31 cellular contexts compared by ENCODE assay signal in genomic region chrX:79708581-79708980, GRCh38.
"Had no signal": no experiment of that assay in that cellular context is flagged by ENCODE, and none has a peak within 500 bp of the region (broad histone marks: within the 10 kb centered on the region; RNA-seq: fewer than 3 reads in every experiment).

No MANE protein-coding gene starts in this region.

- H3K9me3 ChIP-seq: adrenal gland, ascending aorta, body of pancreas, breast epithelium had no signal

- ATAC-seq: activated naive CD4-positive, alpha-beta T cell treated with anti-CD3 and anti-CD28 coated beads, Interleukin-2, amount 50 U/mL, for 72 hours; activated naive CD8-positive, alpha-beta T cell treated with anti-CD3 and anti-CD28 coated beads, Interleukin-2, amount 50 U/mL, for 24 hours; activated T-cell treated with anti-CD3 and anti-CD28 coated beads, Interleukin-2, amount 50 U/mL, for 4 hours; activated T-cell treated with anti-CD3 and anti-CD28 coated beads, Interleukin-2, amount 50 U/mL, for 72 hours; activated T-helper 17 cell treated with anti-CD3 and anti-CD28 coated beads, Interleukin-2, amount 50 U/mL, for 72 hours; body of pancreas had no signal

- H3K36me3 ChIP-seq: adrenal gland, ascending aorta, brain microvascular endothelial cell, breast epithelium, cardiac muscle cell had no signal

- H3K4me3 ChIP-seq: adrenal gland, ascending aorta, body of pancreas, breast epithelium, cardiac muscle cell had no signal

- H3K27ac ChIP-seq: adrenal gland, ascending aorta, body of pancreas, brain microvascular endothelial cell, breast epithelium, cardiac muscle cell had no signal

- H3K4me1 ChIP-seq: adrenal gland, ascending aorta, body of pancreas, breast epithelium had no signal

- DNase-seq: activated effector memory CD4-positive, alpha-beta T cell treated with anti-CD3 and anti-CD28 coated beads, Interleukin-2, amount 50 U/mL, for 16 hours; activated effector memory CD4-positive, alpha-beta T cell treated with Interleukin-2 at 50 U/mL for 16 hours; activated gamma-delta T cell; activated gamma-delta T cell treated with Interleukin-2 at 50 U/mL for 16 hours; activated naive CD4-positive, alpha-beta T cell; activated naive CD4-positive, alpha-beta T cell treated with anti-CD3 and anti-CD28 coated beads for 36 hours; activated naive CD4-positive, alpha-beta T cell treated with anti-CD3 and anti-CD28 coated beads, Interleukin-2, amount 10 ng/mL, durations not matched to agents 7 days and 5 days; activated naive CD4-positive, alpha-beta T cell treated with anti-CD3 and anti-CD28 coated beads, Interleukin-2, amount 50 U/mL, for 16 hours; activated naive CD4-positive, alpha-beta T cell treated with Interleukin-2 at 50 U/mL for 16 hours; activated naive CD8-positive, alpha-beta T cell treated with anti-CD3 and anti-CD28 coated beads for 36 hours; activated naive CD8-positive, alpha-beta T cell treated with anti-CD3 and anti-CD28 coated beads, Interleukin-2, amount 10 ng/mL, durations not matched to agents 7 days and 5 days; activated naive CD8-positive, alpha-beta T cell treated with anti-CD3 and anti-CD28 coated beads, Interleukin-2, amount 50 U/mL, for 24 hours; activated T-cell treated with anti-CD3 and anti-CD28 coated beads, Interleukin-2, amount 50 U/mL, for 4 hours; activated T-cell treated with anti-CD3 and anti-CD28 coated beads, Interleukin-2, amount 50 U/mL, for 48 hours; activated T-cell treated with anti-CD3 and anti-CD28 coated beads, Interleukin-2, amount 50 U/mL, for 72 hours; adrenal gland; amniotic stem cell; amygdala; anterior cingulate cortex; aorta; body of pancreas; brain microvascular endothelial cell; caudate nucleus; central memory CD4-positive, alpha-beta T cell; cerebellar nuclear complex had no signal

- H3K27me3 ChIP-seq: ascending aorta, body of pancreas, brain microvascular endothelial cell, cardiac muscle cell had no signal

- FAIRE-seq: bronchial epithelial cell had no signal
